In the genomic region with DNA sequence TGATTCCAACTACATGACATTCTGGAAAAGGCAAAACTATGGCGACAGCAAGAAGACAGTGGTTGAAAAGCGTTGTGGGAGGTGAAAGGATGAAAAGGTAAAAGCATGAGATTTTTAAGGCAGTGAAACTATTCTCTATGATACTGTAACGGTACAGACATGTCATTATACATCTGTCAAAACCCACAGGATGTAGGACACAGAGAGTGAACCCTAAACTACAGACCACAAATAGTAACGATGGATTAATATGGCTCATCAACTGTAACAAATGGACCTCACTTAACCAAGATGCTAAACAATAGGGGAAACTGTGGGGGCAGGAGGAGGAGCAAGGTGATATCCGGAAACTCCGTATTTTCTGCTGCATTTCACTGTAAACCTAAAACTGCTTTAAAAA, we compare ENCODE assay signal across 18 cellular contexts. TPM values are rescaled to one million over a fixed set of nuclear protein-coding genes. Genes with fewer than 3 reads are reported as not detected.
DNase-seq lines count a peak whose midpoint lies in the region; ATAC-seq lines count a peak whose summit lies in the region.
"Had no signal": no experiment of that assay in that cellular context is flagged by ENCODE, and none has a peak within 500 bp of the region (broad histone marks: within the 10 kb centered on the region; RNA-seq: fewer than 3 reads in every experiment).

No MANE protein-coding gene starts in this region.

- H3K27me3 Mint-ChIP-seq in activated T-cell treated with anti-CD3 and anti-CD28 coated beads, Interleukin-2, amount 50 U/mL, for 72 hours (ENCODE audit: low read depth): no peaks in the 10 kb centered on the region

- peaks cover 6 to 7% of the 10 kb centered on the region in 2 donors for H3K9me3 Mint-ChIP-seq in activated T-cell treated with anti-CD3 and anti-CD28 coated beads, Interleukin-2, amount 50 U/mL, for 72 hours
- H3K9me3 Mint-ChIP-seq: immature natural killer cell had no signal

- peak overlapping the region; percentile 2 for H3K27ac Mint-ChIP-seq in activated T-cell treated with anti-CD3 and anti-CD28 coated beads, Interleukin-2, amount 50 U/mL, for 72 hours
- H3K27ac Mint-ChIP-seq: immature natural killer cell had no signal

- H3K36me3 Mint-ChIP-seq in activated T-cell treated with anti-CD3 and anti-CD28 coated beads, Interleukin-2, amount 50 U/mL, for 72 hours (ENCODE audit: insufficient read depth in 2 of 2): peaks cover 2% of the 10 kb centered on the region in 2 donors

- no peak for DNase-seq in activated T-cell treated with anti-CD3 and anti-CD28 coated beads, Interleukin-2, amount 50 U/mL, for 72 hours
- DNase-seq in activated T-cell treated with anti-CD3 and anti-CD28 coated beads, Interleukin-2, amount 50 U/mL, for 1 hour: no peak
- no peak for DNase-seq in stimulated activated naive CD8-positive, alpha-beta T cell treated with anti-CD3 and anti-CD28 coated beads, Interleukin-15, Interleukin-2, amounts not matched to agents 100 U/mL and 50 U/mL, for 24 hours
- no peak for DNase-seq in SK-N-DZ (ENCODE audit: low spot score)
- DNase-seq in NCI-H2107 treated with DMSO at 0.1 percent for 48 hours (lab: John Stamatoyannopoulos, UW; ENCODE audit: unreplicated experiment): no peak
- no peak for DNase-seq in DMS 273 (lab: John Stamatoyannopoulos, UW; ENCODE audit: unreplicated experiment)
- DNase-seq: Calu3; effector CD4-positive, alpha-beta T cell; IMR-90; midbrain; NCI-H1930; pancreas; SK-N-SH; upper lobe of right lung; WERI-Rb-1 had no signal

- peaks cover 15% of the 10 kb centered on the region for H3K4me1 Mint-ChIP-seq in activated T-cell treated with anti-CD3 and anti-CD28 coated beads, Interleukin-2, amount 50 U/mL, for 72 hours (ENCODE audit: low read depth)

- H3K4me3 Mint-ChIP-seq in activated T-cell treated with anti-CD3 and anti-CD28 coated beads, Interleukin-2, amount 50 U/mL, for 72 hours: no peak overlapping the region

- peak in 1 of 2 donors; percentile 53 for ATAC-seq in activated T-cell treated with anti-CD3 and anti-CD28 coated beads, Interleukin-2, amount 50 U/mL, for 72 hours (replicated peaks in 1 of 2)
- ATAC-seq in HG02840 (IDR thresholded peaks at IDR 0.05; ENCODE audit: low FRiP score, unreplicated experiment) (peak; percentile 64), HG03565 (IDR thresholded peaks at IDR 0.05; ENCODE audit: unreplicated experiment) (peak; percentile 78)
- ATAC-seq in stimulated activated naive CD8-positive, alpha-beta T cell treated with anti-CD3 and anti-CD28 coated beads, Interleukin-15, Interleukin-2, amounts not matched to agents 100 U/mL and 50 U/mL, for 24 hours: peak; percentile 49
- ATAC-seq: pancreas, upper lobe of right lung had no signal

RNA-seq across cellular contexts. Expression of gene MYO9A, which starts 39.1 kb away (rescaled TPM):
- total RNA-seq in activated T-cell treated with anti-CD3 and anti-CD28 coated beads, Interleukin-2, amount 50 U/mL, for 72 hours: 10 to 100 TPM; 24.0 to 28.6 TPM
- polyA plus RNA-seq in SK-N-DZ (2014; cell fraction: cytosol; rRNA removed): 7.8 and 9.8 TPM in 2 replicates
- polyA plus RNA-seq in SK-N-DZ (2014; cell fraction: nucleus; rRNA removed): 11.0 and 12.6 TPM in 2 replicates

RNA-seq across cellular contexts. Expression of gene SENP8, which starts 39.3 kb away (rescaled TPM):
- 1 to 10 TPM; 1.5 to 3.2 TPM for total RNA-seq in activated T-cell treated with anti-CD3 and anti-CD28 coated beads, Interleukin-2, amount 50 U/mL, for 72 hours
- 2.4 TPM in 2 replicates for polyA plus RNA-seq in SK-N-DZ (2014; cell fraction: cytosol; rRNA removed)
- 1.2 and 1.5 TPM in 2 replicates for polyA plus RNA-seq in SK-N-DZ (2014; cell fraction: nucleus; rRNA removed)
